26 cellular contexts compared by ENCODE assay signal in the genomic region with DNA sequence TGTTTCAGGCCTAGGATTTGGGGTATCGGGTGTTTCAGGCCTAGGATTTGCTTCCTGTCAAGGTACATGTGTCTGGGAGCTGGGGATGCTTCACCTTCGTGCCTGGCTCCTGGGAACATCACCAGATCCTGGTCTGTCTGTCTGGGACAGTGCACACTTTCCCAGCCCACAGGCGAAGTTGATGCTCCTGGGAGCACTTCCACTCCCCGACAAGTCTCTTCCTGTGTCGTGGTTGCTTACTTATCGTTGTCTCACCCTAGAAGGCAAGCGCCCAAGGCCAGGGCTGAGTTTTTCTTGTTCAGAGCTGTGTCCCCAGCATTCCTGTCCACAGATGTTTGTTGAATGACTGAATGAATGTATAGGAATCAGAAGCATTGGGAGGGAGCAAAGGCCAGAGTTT.
"Had no signal": no experiment of that assay in that cellular context is flagged by ENCODE, and none has a peak within 500 bp of the region (broad histone marks: within the 10 kb centered on the region; RNA-seq: fewer than 3 reads in every experiment).

No MANE protein-coding gene starts in this region.

- H3K4me3 ChIP-seq: adrenal gland, ascending aorta, dorsolateral prefrontal cortex, esophagus squamous epithelium, gastroesophageal sphincter, heart left ventricle, psoas muscle, right atrium auricular region, tibial artery had no signal

- FAIRE-seq: colon, endothelial cell of umbilical vein, islet of Langerhans had no signal

- H3K36me3 ChIP-seq: adrenal gland, ascending aorta, brain microvascular endothelial cell, esophagus squamous epithelium, gastroesophageal sphincter, heart left ventricle, right atrium auricular region, tibial artery had no signal

- ATAC-seq: activated CD4-positive, CD25-positive, alpha-beta regulatory T cell treated with anti-CD3 and anti-CD28 coated beads, Interleukin-2, amount 50 U/mL, for 24 hours; activated CD8-positive, alpha-beta T cell treated with anti-CD3 and anti-CD28 coated beads, Interleukin-2, amount 10 ng/mL, durations not matched to agents 7 days and 5 days; effector memory CD8-positive, alpha-beta T cell; gastroesophageal sphincter; heart left ventricle; left colon; psoas muscle; stimulated activated naive CD8-positive, alpha-beta T cell treated with anti-CD3 and anti-CD28 coated beads, Interleukin-15, amount 100 ng/mL, for 72 hours; T-helper 17 cell had no signal

- H3K27me3 ChIP-seq: adrenal gland, ascending aorta, brain microvascular endothelial cell, esophagus squamous epithelium, gastroesophageal sphincter, heart left ventricle, right atrium auricular region, tibial artery had no signal

- H3K4me1 ChIP-seq: adrenal gland, ascending aorta, gastroesophageal sphincter, heart left ventricle, psoas muscle, right atrium auricular region had no signal

- H3K27ac ChIP-seq: adrenal gland, ascending aorta, brain microvascular endothelial cell, dorsolateral prefrontal cortex, esophagus squamous epithelium, gastroesophageal sphincter, heart left ventricle, psoas muscle, right atrium auricular region, tibial artery had no signal

- DNase-seq: activated CD4-positive, alpha-beta T cell treated with anti-CD3 and anti-CD28 coated beads, Interleukin-2, amount 50 U/mL, for 1 hour; activated CD8-positive, alpha-beta T cell treated with anti-CD3 and anti-CD28 coated beads, Interleukin-2, amount 10 ng/mL, durations not matched to agents 7 days and 5 days; activated naive CD4-positive, alpha-beta T cell; brain microvascular endothelial cell; central memory CD4-positive, alpha-beta T cell; effector memory CD8-positive, alpha-beta T cell; esophagus squamous epithelium; heart left ventricle; left colon; mesendoderm; naive B cell; psoas muscle; stimulated activated CD4-positive, alpha-beta T cell treated with anti-CD3 and anti-CD28 coated beads, Interleukin-1b, Interleukin-23, amount 100 ng/mL, for 48 hours; stimulated activated naive CD8-positive, alpha-beta T cell treated with anti-CD3 and anti-CD28 coated beads, Interleukin-15, amount 100 ng/mL, for 72 hours; SW 1271; T-helper 17 cell had no signal
